Comparison of ENCODE assay signal across 15 cellular contexts in genomic region chr14:24155100-24155499, GRCh38.
"Had no signal": no experiment of that assay in that cellular context is flagged by ENCODE, and none has a peak within 500 bp of the region (broad histone marks: within the 10 kb centered on the region; RNA-seq: fewer than 3 reads in every experiment).

No MANE protein-coding gene starts in this region.

- H3K27ac Mint-ChIP-seq: nephron had no signal

- ATAC-seq: foreskin keratinocyte, heart right ventricle, left lung, sciatic nerve had no signal

- H3K4me3 ChIP-seq: cardiac muscle cell, heart right ventricle, left lung, stomach, thoracic aorta had no signal

- FAIRE-seq: colon, endothelial cell of umbilical vein had no signal

- H3K27me3 ChIP-seq: cardiac muscle cell, foreskin keratinocyte, heart right ventricle, left lung, stomach had no signal

- H3K27ac ChIP-seq: cardiac muscle cell, foreskin keratinocyte, heart right ventricle, left lung, stomach, thoracic aorta had no signal

- H3K4me1 ChIP-seq: foreskin keratinocyte had no signal

- DNase-seq: activated CD4-positive, CD25-positive, alpha-beta regulatory T cell treated with anti-CD3 and anti-CD28 coated beads, Interleukin-2, amount 50 U/mL, for 72 hours; activated effector memory CD4-positive, alpha-beta T cell treated with Interleukin-2 at 50 U/mL for 16 hours; foreskin keratinocyte; heart right ventricle; islet precursor cell; left lung; stimulated activated CD4-positive, alpha-beta T cell treated with anti-CD3 and anti-CD28 coated beads, Interleukin-12 subunit alpha, Interleukin-12 subunit beta, amount 100 ng/mL, for 4 hours; stimulated activated CD4-positive, alpha-beta T cell treated with anti-CD3 and anti-CD28 coated beads, Interleukin-2, amount 100 ng/mL, for 48 hours; stomach had no signal

- H3K9me3 ChIP-seq: heart right ventricle, left lung, stomach, thoracic aorta had no signal

- H3K4me1 Mint-ChIP-seq: nephron had no signal

- H3K9me3 Mint-ChIP-seq: nephron had no signal
